Comparison of ENCODE assay signal across 8 cellular contexts in the genomic region with DNA sequence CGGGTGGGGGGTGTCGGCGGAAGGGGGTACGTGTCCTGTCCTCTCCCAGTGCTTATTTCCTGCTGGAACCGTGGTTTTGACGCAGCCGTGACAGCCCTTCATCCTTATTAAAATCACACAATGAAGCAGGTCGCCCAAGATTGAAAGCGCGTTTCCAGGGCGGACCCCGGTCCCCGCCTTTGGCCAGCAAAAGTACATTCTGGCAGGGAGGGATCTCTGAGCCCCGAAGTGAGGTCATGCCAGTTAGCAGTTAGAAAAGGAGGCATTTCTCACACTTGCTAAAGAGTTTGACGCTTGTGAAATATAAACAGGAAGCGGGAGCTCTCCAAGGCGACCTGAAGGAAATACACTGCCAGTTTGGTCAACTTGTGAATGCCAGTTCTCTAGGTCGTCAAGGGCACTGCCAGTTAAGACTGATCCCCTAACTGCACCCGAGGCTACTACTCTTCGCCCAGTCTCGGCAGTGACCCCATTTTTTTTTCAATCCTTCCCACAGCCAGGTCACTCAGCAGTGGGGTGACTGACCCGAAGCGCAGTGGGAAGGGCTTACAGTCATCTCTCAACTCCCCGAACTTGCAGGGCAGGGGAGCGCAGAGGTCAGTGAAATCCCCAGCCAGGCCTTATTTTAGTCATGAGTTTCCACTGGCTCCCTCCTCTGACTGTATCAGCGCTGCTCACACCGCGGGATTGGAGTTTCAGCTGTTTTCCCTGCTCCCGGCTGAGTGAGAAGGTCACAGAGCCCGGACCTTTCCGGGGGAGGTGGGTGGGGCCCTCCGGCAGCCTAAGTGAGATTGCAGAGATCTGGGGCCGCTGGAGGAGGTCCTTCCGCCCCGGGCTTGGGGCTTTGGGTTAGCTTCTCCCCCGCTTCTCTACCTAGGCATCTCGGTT. TPM values are rescaled to one million over a fixed set of nuclear protein-coding genes. Genes with fewer than 3 reads are reported as not detected.
DNase-seq lines count a peak whose midpoint lies in the region; ATAC-seq lines count a peak whose summit lies in the region.

No MANE protein-coding gene starts in this region.

- H3K9me3 Mint-ChIP-seq in stimulated activated effector memory CD8-positive, alpha-beta T cell treated with anti-CD3 and anti-CD28 coated beads, Interleukin-12 subunit alpha, Interleukin-12 subunit beta, amount 100 ng/mL, for 72 hours, result peaks cover 1% of the 10 kb centered on the region

- ATAC-seq in GM18502 (IDR thresholded peaks at IDR 0.05; ENCODE audit: poor library complexity, unreplicated experiment), result peak; percentile 41
- ATAC-seq in HG02642 (IDR thresholded peaks at IDR 0.05; ENCODE audit: poor library complexity, unreplicated experiment), result peak; percentile 36
- peak; percentile 55 for ATAC-seq in stimulated activated effector memory CD8-positive, alpha-beta T cell treated with anti-CD3 and anti-CD28 coated beads, Interleukin-12 subunit alpha, Interleukin-12 subunit beta, amount 100 ng/mL, for 72 hours

- peaks cover 35% of the 10 kb centered on the region for H3K4me1 Mint-ChIP-seq in stimulated activated effector memory CD8-positive, alpha-beta T cell treated with anti-CD3 and anti-CD28 coated beads, Interleukin-12 subunit alpha, Interleukin-12 subunit beta, amount 100 ng/mL, for 72 hours

- H3K27ac ChIP-seq in epithelial cell of prostate, result peak overlapping the region; percentile 98

- peak; percentile 61 for DNase-seq in NCI-H82 (lab: John Stamatoyannopoulos, UW)
- peak; percentile 46 for DNase-seq in activated T-cell treated with anti-CD3 and anti-CD28 coated beads for 24 hours (ENCODE audit: low read depth)
- no peak for DNase-seq in epithelial cell of prostate (ENCODE audit: low read depth, low spot score)
- DNase-seq in mucosa of gallbladder (ENCODE audit: low spot score), result peak; percentile 75
- peak; percentile 72 to 94 for DNase-seq in stimulated activated effector memory CD8-positive, alpha-beta T cell treated with anti-CD3 and anti-CD28 coated beads, Interleukin-12 subunit alpha, Interleukin-12 subunit beta, amount 100 ng/mL, for 72 hours (ENCODE audit: low spot score in 2 of 2)
- DNase-seq in NCI-H2029 (lab: John Stamatoyannopoulos, UW), result no peak

- H3K4me3 Mint-ChIP-seq in stimulated activated effector memory CD8-positive, alpha-beta T cell treated with anti-CD3 and anti-CD28 coated beads, Interleukin-12 subunit alpha, Interleukin-12 subunit beta, amount 100 ng/mL, for 72 hours, result peak overlapping the region; percentile 91

- peak overlapping the region; percentile 100 for H3K27ac Mint-ChIP-seq in stimulated activated effector memory CD8-positive, alpha-beta T cell treated with anti-CD3 and anti-CD28 coated beads, Interleukin-12 subunit alpha, Interleukin-12 subunit beta, amount 100 ng/mL, for 72 hours

- peaks cover 61% of the 10 kb centered on the region for H3K36me3 Mint-ChIP-seq in stimulated activated effector memory CD8-positive, alpha-beta T cell treated with anti-CD3 and anti-CD28 coated beads, Interleukin-12 subunit alpha, Interleukin-12 subunit beta, amount 100 ng/mL, for 72 hours

RNA-seq across cellular contexts. Expression of a gene that starts 2.0 kb away (rescaled TPM):
- total RNA-seq in mucosa of gallbladder, result 56.5 TPM

Comparison
In these comparisons a context has a peak if more than half of its experiments do, and no peak if none do; other contexts are left out.
1. DNase-seq: peak in NCI-H82 (single experiment), activated T-cell treated with anti-CD3 and anti-CD28 coated beads for 24 hours (single experiment), mucosa of gallbladder (single experiment) and stimulated activated effector memory CD8-positive, alpha-beta T cell treated with anti-CD3 and anti-CD28 coated beads, Interleukin-12 subunit alpha, Interleukin-12 subunit beta, amount 100 ng/mL, for 72 hours (2 of 2); none in epithelial cell of prostate (single experiment) and NCI-H2029 (single experiment).
2. Peak in every context shown above with its lines, with median percentiles within 50 percentile points of each other: ATAC-seq.